1 cellular context compared by ENCODE assay signal in genomic region chrX:49043987-49044281, GRCh38.
TF ChIP-seq lines count a peak whose summit lies in the region.

No MANE protein-coding gene starts in this region.

TF ChIP-seq in K562, 482 proteins besides CTCF, POLR2A, EP300 and RAD21 (continued from another document):
- TF ChIP-seq, protein P1, sequence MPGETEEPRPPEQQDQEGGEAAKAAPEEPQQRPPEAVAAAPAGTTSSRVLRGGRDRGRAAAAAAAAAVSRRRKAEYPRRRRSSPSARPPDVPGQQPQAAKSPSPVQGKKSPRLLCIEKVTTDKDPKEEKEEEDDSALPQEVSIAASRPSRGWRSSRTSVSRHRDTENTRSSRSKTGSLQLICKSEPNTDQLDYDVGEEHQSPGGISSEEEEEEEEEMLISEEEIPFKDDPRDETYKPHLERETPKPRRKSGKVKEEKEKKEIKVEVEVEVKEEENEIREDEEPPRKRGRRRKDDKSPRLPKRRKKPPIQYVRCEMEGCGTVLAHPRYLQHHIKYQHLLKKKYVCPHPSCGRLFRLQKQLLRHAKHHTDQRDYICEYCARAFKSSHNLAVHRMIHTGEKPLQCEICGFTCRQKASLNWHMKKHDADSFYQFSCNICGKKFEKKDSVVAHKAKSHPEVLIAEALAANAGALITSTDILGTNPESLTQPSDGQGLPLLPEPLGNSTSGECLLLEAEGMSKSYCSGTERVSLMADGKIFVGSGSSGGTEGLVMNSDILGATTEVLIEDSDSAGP (CRISPR knock-in tag; IDR thresholded peaks at IDR 0.05): no peak
- TF ChIP-seq ZNF23 (CRISPR knock-in tag; IDR thresholded peaks at IDR 0.05) (no peak), KAT7 (CRISPR knock-in tag; IDR thresholded peaks at IDR 0.05; ENCODE audit: borderline replicate concordance) (no peak), ILK (tag; IDR thresholded peaks at IDR 0.05; ENCODE audit: borderline replicate concordance, low read depth) (no peak), CREBBP (IDR thresholded peaks at IDR 0.05; ENCODE audit: low read depth, low read length) (no peak), ZNF561 (CRISPR knock-in tag; conservative IDR thresholded peaks at IDR 0.05) (no peak), SMARCB1 (IDR thresholded peaks at IDR 0.05; ENCODE audit: insufficient read length, low read depth) (no peak), NR2C2 (CRISPR knock-in tag; IDR thresholded peaks at IDR 0.05) (no peak), NR2C2 (tag; IDR thresholded peaks at IDR 0.05) (no peak), SAFB2 (IDR thresholded peaks at IDR 0.05; ENCODE audit: borderline replicate concordance, low read depth, low read length, severe bottlenecking) (no peak), CBX8 (IDR thresholded peaks at IDR 0.05; ENCODE audit: borderline replicate concordance, extremely low read depth, low read depth, low read length, poor library complexity, severe bottlenecking) (no peak), CHCHD3 (CRISPR knock-in tag; IDR thresholded peaks at IDR 0.05) (no peak), BACH1 (tag; IDR thresholded peaks at IDR 0.05) (no peak), CHD1 (IDR thresholded peaks at IDR 0.05; ENCODE audit: low read length) (no peak), COPS2 (conservative IDR thresholded peaks at IDR 0.05) (no peak), TRIM28 (IDR thresholded peaks at IDR 0.05) (0 out of 2 replicates have a peak, but pooled peaks have one; percentile 33), TFE3 (CRISPR knock-in tag; IDR thresholded peaks at IDR 0.05) (no peak), CXXC5 (CRISPR knock-in tag; IDR thresholded peaks at IDR 0.05) (0 out of 2 replicates have a peak, but pooled peaks have one; percentile 4), ZNF77 (CRISPR knock-in tag; IDR thresholded peaks at IDR 0.05) (no peak), VEZF1 (CRISPR knock-in tag; IDR thresholded peaks at IDR 0.05) (no peak), CBFA2T2 (conservative IDR thresholded peaks at IDR 0.05) (no peak), MXI1 (IDR thresholded peaks at IDR 0.05; ENCODE audit: low read depth, low read length) (no peak), ZNF717 (CRISPR knock-in tag; IDR thresholded peaks at IDR 0.05) (no peak), RCOR1 (IDR thresholded peaks at IDR 0.05; ENCODE audit: borderline replicate concordance in 1 of 2, low read depth in 2 of 2, low read length in 2 of 2) (no peak), SMARCA5 (IDR thresholded peaks at IDR 0.05) (no peak), KDM5B (IDR thresholded peaks at IDR 0.05; ENCODE audit: insufficient replicate concordance, low read depth, low read length) (no peak), ZNF224 (CRISPR knock-in tag; IDR thresholded peaks at IDR 0.05) (no peak), NKRF (IDR thresholded peaks at IDR 0.05; ENCODE audit: borderline replicate concordance) (no peak; the same call in 1 of the 2 replicates), ZNF253 (CRISPR knock-in tag; conservative IDR thresholded peaks at IDR 0.05) (no peak), TOE1 (IDR thresholded peaks at IDR 0.05; ENCODE audit: borderline replicate concordance) (no peak), TOE1 (CRISPR knock-in tag; IDR thresholded peaks at IDR 0.05; ENCODE audit: borderline replicate concordance, low read depth) (no peak), ZNF212 (CRISPR knock-in tag; IDR thresholded peaks at IDR 0.05) (no peak), ZBTB5 (IDR thresholded peaks at IDR 0.05) (no peak), LCOR (CRISPR knock-in tag; IDR thresholded peaks at IDR 0.05) (no peak), DACH1 (IDR thresholded peaks at IDR 0.05; ENCODE audit: partially characterized antibody) (peak; percentile 26), PCBP2 (IDR thresholded peaks at IDR 0.05; ENCODE audit: low read depth, low read length, poor library complexity, severe bottlenecking) (no peak), IRF1 (CRISPR knock-in tag; IDR thresholded peaks at IDR 0.05; ENCODE audit: borderline replicate concordance) (no peak), RBM22 (IDR thresholded peaks at IDR 0.05; ENCODE audit: low read depth, low read length, poor library complexity, severe bottlenecking) (no peak), SMAD4 (CRISPR knock-in tag; conservative IDR thresholded peaks at IDR 0.05) (no peak), ZEB2 (IDR thresholded peaks at IDR 0.05) (no peak), ZNF586 (CRISPR knock-in tag; conservative IDR thresholded peaks at IDR 0.05) (no peak), RHOXF2B (CRISPR knock-in tag; conservative IDR thresholded peaks at IDR 0.05) (no peak), MAZ (CRISPR knock-in tag; conservative IDR thresholded peaks at IDR 0.05 in 1 of 2, IDR thresholded peaks at IDR 0.05 in 1 of 2) (no peak), BCOR (IDR thresholded peaks at IDR 0.05) (peak; percentile 36; the same call in 1 of the 2 replicates), SETDB1 (IDR thresholded peaks at IDR 0.05; ENCODE audit: low read length) (no peak), MBD1 (CRISPR knock-in tag; IDR thresholded peaks at IDR 0.05) (peak; percentile 46; the same call in 1 of the 2 replicates), NFE2L1 (tag; IDR thresholded peaks at IDR 0.05; ENCODE audit: borderline replicate concordance, low read depth) (no peak)
- TF ChIP-seq, protein P2, sequence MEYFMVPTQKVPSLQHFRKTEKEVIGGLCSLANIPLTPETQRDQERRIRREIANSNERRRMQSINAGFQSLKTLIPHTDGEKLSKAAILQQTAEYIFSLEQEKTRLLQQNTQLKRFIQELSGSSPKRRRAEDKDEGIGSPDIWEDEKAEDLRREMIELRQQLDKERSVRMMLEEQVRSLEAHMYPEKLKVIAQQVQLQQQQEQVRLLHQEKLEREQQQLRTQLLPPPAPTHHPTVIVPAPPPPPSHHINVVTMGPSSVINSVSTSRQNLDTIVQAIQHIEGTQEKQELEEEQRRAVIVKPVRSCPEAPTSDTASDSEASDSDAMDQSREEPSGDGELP (CRISPR knock-in tag; IDR thresholded peaks at IDR 0.05; ENCODE audit: borderline replicate concordance): peak; percentile 60; the same call in 1 of the 2 replicates
- TF ChIP-seq, protein P3, sequence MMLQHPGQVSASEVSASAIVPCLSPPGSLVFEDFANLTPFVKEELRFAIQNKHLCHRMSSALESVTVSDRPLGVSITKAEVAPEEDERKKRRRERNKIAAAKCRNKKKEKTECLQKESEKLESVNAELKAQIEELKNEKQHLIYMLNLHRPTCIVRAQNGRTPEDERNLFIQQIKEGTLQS (IDR thresholded peaks at IDR 0.05): no peak
- TF ChIP-seq, protein P3 (CRISPR knock-in tag; conservative IDR thresholded peaks at IDR 0.05): no peak
- TF ChIP-seq, protein P4, sequence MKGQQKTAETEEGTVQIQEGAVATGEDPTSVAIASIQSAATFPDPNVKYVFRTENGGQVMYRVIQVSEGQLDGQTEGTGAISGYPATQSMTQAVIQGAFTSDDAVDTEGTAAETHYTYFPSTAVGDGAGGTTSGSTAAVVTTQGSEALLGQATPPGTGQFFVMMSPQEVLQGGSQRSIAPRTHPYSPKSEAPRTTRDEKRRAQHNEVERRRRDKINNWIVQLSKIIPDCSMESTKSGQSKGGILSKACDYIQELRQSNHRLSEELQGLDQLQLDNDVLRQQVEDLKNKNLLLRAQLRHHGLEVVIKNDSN (CRISPR knock-in tag; IDR thresholded peaks at IDR 0.05): no peak
- TF ChIP-seq, protein P5, sequence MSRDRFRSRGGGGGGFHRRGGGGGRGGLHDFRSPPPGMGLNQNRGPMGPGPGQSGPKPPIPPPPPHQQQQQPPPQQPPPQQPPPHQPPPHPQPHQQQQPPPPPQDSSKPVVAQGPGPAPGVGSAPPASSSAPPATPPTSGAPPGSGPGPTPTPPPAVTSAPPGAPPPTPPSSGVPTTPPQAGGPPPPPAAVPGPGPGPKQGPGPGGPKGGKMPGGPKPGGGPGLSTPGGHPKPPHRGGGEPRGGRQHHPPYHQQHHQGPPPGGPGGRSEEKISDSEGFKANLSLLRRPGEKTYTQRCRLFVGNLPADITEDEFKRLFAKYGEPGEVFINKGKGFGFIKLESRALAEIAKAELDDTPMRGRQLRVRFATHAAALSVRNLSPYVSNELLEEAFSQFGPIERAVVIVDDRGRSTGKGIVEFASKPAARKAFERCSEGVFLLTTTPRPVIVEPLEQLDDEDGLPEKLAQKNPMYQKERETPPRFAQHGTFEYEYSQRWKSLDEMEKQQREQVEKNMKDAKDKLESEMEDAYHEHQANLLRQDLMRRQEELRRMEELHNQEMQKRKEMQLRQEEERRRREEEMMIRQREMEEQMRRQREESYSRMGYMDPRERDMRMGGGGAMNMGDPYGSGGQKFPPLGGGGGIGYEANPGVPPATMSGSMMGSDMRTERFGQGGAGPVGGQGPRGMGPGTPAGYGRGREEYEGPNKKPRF (IDR thresholded peaks at IDR 0.05; ENCODE audit: low read depth, low read length): no peak
